In the genomic region with DNA sequence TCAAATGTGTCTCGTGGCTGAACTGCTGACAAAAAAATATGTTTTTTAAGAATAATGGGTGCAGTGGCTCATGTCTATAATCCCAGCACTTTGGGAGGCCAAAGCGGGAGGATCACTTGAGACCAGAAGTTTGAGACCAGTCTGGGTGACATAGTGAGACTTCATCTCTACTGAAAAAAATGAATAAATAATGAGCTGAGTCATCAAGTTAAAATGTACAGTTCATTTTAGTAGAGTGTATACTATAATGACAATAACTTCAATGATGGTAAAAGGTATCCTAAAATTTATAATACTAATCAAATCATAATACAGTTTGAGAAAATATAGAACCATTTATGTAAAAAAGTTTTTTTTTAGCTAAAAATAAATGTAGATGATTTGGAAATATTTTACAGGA, we compare ENCODE assay signal across 1 cellular context.
TF ChIP-seq lines count a peak whose summit lies in the region.

No MANE protein-coding gene starts in this region.

TF ChIP-seq in A549, 52 proteins besides CTCF, POLR2A, EP300 and RAD21 (continued from another document):
- TF ChIP-seq TFCP2L1 (CRISPR knock-in tag; IDR thresholded peaks at IDR 0.05) (no peak), CHD4 (IDR thresholded peaks at IDR 0.05; ENCODE audit: borderline replicate concordance) (no peak), MAZ (IDR thresholded peaks at IDR 0.05; ENCODE audit: borderline replicate concordance, low read depth, low read length) (no peak), RARB (CRISPR knock-in tag; IDR thresholded peaks at IDR 0.05) (no peak)
